Comparison of ENCODE assay signal across 8 cellular contexts in genomic region chr14:61456720-61457119, GRCh38.
A peak's percentile ranks its signal among the peaks of the same experiment; 100 is the strongest.
DNase-seq lines count a peak whose midpoint lies in the region; ATAC-seq and TF ChIP-seq lines count a peak whose summit lies in the region.

No MANE protein-coding gene starts in this region.

- intact Hi-C loops in lower leg skin (cut with DNase I; ENCODE audit: low total_unique reads): loop anchor here (5.0 to 10.0 kb wide), 2 partner anchors 162 to 381 kb away; no protein-coding TSS in a partner anchor

- 33 to 36% methylated on average over 12 of the region's 12 CpGs for WGBS in lower leg skin, 2 donors

- POLR2A ChIA-PET in AG04450 (lab: Yijun Ruan, JAX): no interaction called here

- DNase-seq in AG04450 (ENCODE audit: low read depth, low spot score) (no peak), NCI-H524 (lab: John Stamatoyannopoulos, UW) (peak; percentile 66 to 92), choroid plexus epithelial cell (ENCODE audit: low read depth) (peak; percentile 86), lower leg skin (ENCODE audit: low spot score in 2 of 2) (peak; percentile 87 to 95)
- DNase-seq in activated CD4-positive, alpha-beta T cell treated with anti-CD3 and anti-CD28 coated beads for 4 hours: peak; percentile 85 to 92
- peak; percentile 66 for DNase-seq in stimulated activated CD8-positive, alpha-beta memory T cell treated with anti-CD3 and anti-CD28 coated beads, Interleukin-15, amount 100 ng/mL, for 24 hours (ENCODE audit: low read depth)

- peak; percentile 75 for ATAC-seq in GM18858 (IDR thresholded peaks at IDR 0.05; ENCODE audit: unreplicated experiment)
- ATAC-seq in HG03175 (IDR thresholded peaks at IDR 0.05; ENCODE audit: unreplicated experiment): peak; percentile 70

- CTCF ChIA-PET in AG04450 (lab: Charles Lee): interaction anchor here (0.6 to 2.4 kb wide), 18 partner anchors 13 to 670 kb away, joined by 3 to 34 read pairs (median 4); no protein-coding TSS in a partner anchor

- H3K4me3 ChIP-seq in AG04450 (ENCODE audit: low read depth, low read length): no peak overlapping the region
- H3K4me3 ChIP-seq in choroid plexus epithelial cell (ENCODE audit: low read depth, low read length): no peak overlapping the region
- no peak overlapping the region for H3K4me3 ChIP-seq in lower leg skin (ENCODE audit: low read depth, poor library complexity, severe bottlenecking)

- H3K27ac ChIP-seq in AG04450 (ENCODE audit: low read depth, low read length): no peak overlapping the region

- no peak for TF ChIP-seq POLR2A in lower leg skin (IDR thresholded peaks at IDR 0.05)

- peaks cover 10% of the 10 kb centered on the region for H3K27me3 ChIP-seq in AG04450 (ENCODE audit: control insufficient read depth, insufficient read depth, low read length)

- peak; percentile 88 for TF ChIP-seq CTCF in AG04450 (IDR thresholded peaks at IDR 0.05; ENCODE audit: low read depth, low read length)
- TF ChIP-seq CTCF in choroid plexus epithelial cell (conservative IDR thresholded peaks at IDR 0.05; ENCODE audit: low read depth, low read length): peak; percentile 91
- TF ChIP-seq CTCF in lower leg skin (IDR thresholded peaks at IDR 0.05): no peak

- no peaks in the 10 kb centered on the region for H3K9me3 ChIP-seq in AG04450 (ENCODE audit: control insufficient read depth, insufficient read depth, low read length)

Comparison
In these comparisons a context has a peak if more than half of its experiments do, and no peak if none do; other contexts are left out.
1. CTCF ChIP-seq: peak in AG04450 (single experiment) and choroid plexus epithelial cell (single experiment); none in lower leg skin (0 of 3).